8 cellular contexts compared by ENCODE assay signal in the genomic region with DNA sequence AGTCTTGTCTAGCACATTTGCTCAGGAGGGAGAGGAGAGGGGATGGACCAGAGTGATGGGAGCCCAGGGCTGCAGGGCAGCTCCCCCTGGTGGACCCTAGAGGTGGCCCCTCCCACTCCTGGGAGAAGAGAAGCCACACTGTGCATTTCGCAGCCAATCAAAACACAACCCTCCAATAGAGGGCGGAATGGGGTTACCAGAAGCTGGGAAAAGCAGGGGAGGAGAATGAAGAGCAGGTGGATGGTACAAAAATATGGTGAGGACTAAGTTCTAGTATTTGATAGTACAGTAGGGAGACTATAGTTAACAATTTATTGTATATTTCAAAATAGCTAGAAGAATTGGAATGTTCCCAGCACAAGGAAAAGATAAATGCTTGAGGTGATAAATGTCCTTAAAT. TPM values are rescaled to one million over a fixed set of nuclear protein-coding genes. Genes with fewer than 3 reads are reported as not detected.
A peak's percentile ranks its signal among the peaks of the same experiment; 100 is the strongest.
DNase-seq lines count a peak whose midpoint lies in the region; ATAC-seq and TF ChIP-seq lines count a peak whose summit lies in the region.

No MANE protein-coding gene starts in this region.

- H3K36me3 ChIP-seq in DND-41 (ENCODE audit: insufficient read depth, low read length), result peaks cover 75% of the 10 kb centered on the region
- H3K36me3 ChIP-seq in HAP-1 (replicated peaks), result peaks cover 30% of the 10 kb centered on the region
- peaks cover 13% of the 10 kb centered on the region; the same call in 1 of the 2 replicates for H3K36me3 ChIP-seq in iPS DF 6.9 (ENCODE audit: control insufficient read depth, insufficient read depth, low read length)

- no peak overlapping the region for H3K9ac ChIP-seq in DND-41 (ENCODE audit: low read depth, low read length)

- H3K4me3 ChIP-seq in DND-41 (ENCODE audit: low read depth in 1 of 2, low read length in 2 of 2) (no peak overlapping the region), HAP-1 (no peak overlapping the region), iPS DF 6.9 (ENCODE audit: low read length) (no peak overlapping the region)

- no CpG with 5 or more reads among the region's 2 CpGs for WGBS in iPS DF 6.9 (ENCODE audit: insufficient coverage, insufficient read length)

- H3K9me3 ChIP-seq in DND-41 (ENCODE audit: insufficient read depth, low read length, severe bottlenecking) (no peaks in the 10 kb centered on the region), HAP-1 (no peaks in the 10 kb centered on the region), T-helper 17 cell (ENCODE audit: control insufficient read depth, low read length, poor library complexity, severe bottlenecking) (no peaks in the 10 kb centered on the region), iPS DF 6.9 (ENCODE audit: control insufficient read depth, insufficient read depth, low read length) (no peaks in the 10 kb centered on the region)

- H3K27me3 ChIP-seq in DND-41 (ENCODE audit: insufficient read depth, low read length, poor library complexity) (no peaks in the 10 kb centered on the region), HAP-1 (ENCODE audit: low read depth) (no peaks in the 10 kb centered on the region), iPS DF 6.9 (ENCODE audit: control insufficient read depth, insufficient read depth, low read length) (no peaks in the 10 kb centered on the region)

- DNase-seq in DND-41 (peak; percentile 65), HAP-1 (ENCODE audit: low spot score in 2 of 2) (peak; percentile 81 to 90), NCI-H1436 treated with DMSO at 0.1 percent for 48 hours (lab: John Stamatoyannopoulos, UW) (peak; percentile 51), T-helper 17 cell (peak; percentile 45 to 61 (median 47)), iPS DF 6.9 (ENCODE audit: low read depth, low spot score) (peak; percentile 72), smooth muscle cell of the brain vasculature (ENCODE audit: low read depth, low spot score) (peak; percentile 46)

- no peaks in the 10 kb centered on the region for H3K4me1 ChIP-seq in DND-41 (ENCODE audit: insufficient read depth, low read length)
- H3K4me1 ChIP-seq in HAP-1, result no peaks in the 10 kb centered on the region
- no peaks in the 10 kb centered on the region for H3K4me1 ChIP-seq in iPS DF 6.9 (ENCODE audit: control insufficient read depth, insufficient read depth, low read length)

- H3K4me3 Mint-ChIP-seq in T-helper 17 cell (no peak overlapping the region), brain (no peak overlapping the region)

- H4K20me1 ChIP-seq in DND-41 (ENCODE audit: insufficient read depth, low read length), result peaks cover 8% of the 10 kb centered on the region

- H3K27ac ChIP-seq in DND-41 (ENCODE audit: low read length) (no peak overlapping the region), iPS DF 6.9 (ENCODE audit: low read length) (no peak overlapping the region)

- no peak overlapping the region for H3K4me2 ChIP-seq in DND-41 (ENCODE audit: insufficient read depth, low read length)

- in situ Hi-C loops in HAP-1 (cut with MboI; ENCODE audit: low sequenced_read_pairs), result no loop called here

- TF ChIP-seq CTCF in DND-41 (IDR thresholded peaks at IDR 0.05; ENCODE audit: borderline replicate concordance, extremely low read depth, low read length, poor library complexity, severe bottlenecking), result peak; percentile 78
- TF ChIP-seq CTCF in brain (conservative IDR thresholded peaks at IDR 0.05), result peak; percentile 78 to 89

- ATAC-seq in DND-41 (ENCODE audit: insufficient read depth, low read depth), result peak; percentile 90
- ATAC-seq in T-helper 17 cell, result peak; percentile 96
- ATAC-seq in HG02763 (IDR thresholded peaks at IDR 0.05; ENCODE audit: unreplicated experiment), result no peak

- H3K79me2 ChIP-seq in DND-41 (ENCODE audit: insufficient read depth, low read length), result no peaks in the 10 kb centered on the region

- H3K36me3 Mint-ChIP-seq in T-helper 17 cell (ENCODE audit: low read depth) (peaks cover 7% of the 10 kb centered on the region), brain (peaks cover 44% of the 10 kb centered on the region)

- H3K27me3 Mint-ChIP-seq in T-helper 17 cell (no peaks in the 10 kb centered on the region), brain (no peaks in the 10 kb centered on the region)

- H2AFZ ChIP-seq in DND-41 (ENCODE audit: low read depth, low read length), result no peak overlapping the region

- H3K27ac Mint-ChIP-seq in T-helper 17 cell, result peak overlapping the region; percentile 95
- H3K27ac Mint-ChIP-seq in brain, result peak overlapping the region in 4 of 5 experiments; percentile 20 to 65 (median 44)

- H3K9me3 Mint-ChIP-seq in brain, result no peaks in the 10 kb centered on the region

- H3K4me1 Mint-ChIP-seq in T-helper 17 cell, result peaks cover 25% of the 10 kb centered on the region
- H3K4me1 Mint-ChIP-seq in brain, result peaks cover 22% of the 10 kb centered on the region

RNA-seq across cellular contexts. Expression of a gene that starts 23.6 kb away (rescaled TPM):
- total RNA-seq in T-helper 17 cell, result 10 to 100 TPM; 11.7 to 16.8 TPM
- polyA plus RNA-seq in brain (ENCODE audit: insufficient read depth, low read depth, low replicate concordance), result 42.7 TPM

RNA-seq across cellular contexts. Expression of a gene that starts 27.8 kb away (rescaled TPM):
- total RNA-seq in T-helper 17 cell, result 10 to 100 TPM; 11.9 to 14.0 TPM
- polyA plus RNA-seq in brain (ENCODE audit: insufficient read depth, low read depth, low replicate concordance), result 19.3 TPM

RNA-seq across cellular contexts. Expression of a gene that starts 41.3 kb away (rescaled TPM):
- total RNA-seq in T-helper 17 cell, result not detected
- not detected for polyA plus RNA-seq in brain (ENCODE audit: insufficient read depth, low read depth, low replicate concordance)
